1 cellular context compared by ENCODE assay signal in the genomic region with DNA sequence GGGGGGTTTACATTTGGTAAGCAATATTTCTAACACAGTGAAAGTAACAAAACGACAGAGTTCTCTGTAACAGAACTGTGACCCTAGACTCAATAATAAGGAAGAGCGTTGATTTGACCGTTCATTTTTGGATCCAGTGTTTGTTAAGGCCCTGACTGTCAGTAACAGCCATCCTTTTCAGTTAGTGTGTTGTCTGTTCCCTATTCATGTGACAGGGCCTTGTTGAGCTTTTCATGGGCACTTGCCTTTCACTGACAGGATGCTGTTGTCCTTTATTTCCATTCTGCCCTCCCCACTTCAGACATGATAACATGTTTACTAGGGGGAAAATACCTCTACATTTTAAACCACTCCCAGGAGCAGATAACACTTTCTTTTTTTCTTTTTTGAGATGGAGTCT.
TF ChIP-seq lines count a peak whose summit lies in the region.

No MANE protein-coding gene starts in this region.

TF ChIP-seq in H1, 55 proteins besides CTCF, POLR2A, EP300 and RAD21:
- TF ChIP-seq GTF2F1 (IDR thresholded peaks at IDR 0.05; ENCODE audit: borderline replicate concordance, low read depth, low read length) (no peak), TBP (IDR thresholded peaks at IDR 0.05; ENCODE audit: low read depth, low read length) (no peak), KDM1A (IDR thresholded peaks at IDR 0.05; ENCODE audit: borderline replicate concordance, low read length) (no peak), POLR2AphosphoS5 (IDR thresholded peaks at IDR 0.05; ENCODE audit: low read depth, low read length) (no peak), HDAC2 (IDR thresholded peaks at IDR 0.05; ENCODE audit: borderline replicate concordance in 1 of 2, low read depth in 2 of 2, low read length in 2 of 2) (no peak), SP1 (IDR thresholded peaks at IDR 0.05; ENCODE audit: low read depth, low read length) (no peak), SAP30 (IDR thresholded peaks at IDR 0.05; ENCODE audit: insufficient read depth, insufficient replicate concordance, low read length) (no peak), RFX5 (IDR thresholded peaks at IDR 0.05; ENCODE audit: borderline replicate concordance, low read depth, low read length) (no peak), RBBP5 (IDR thresholded peaks at IDR 0.05; ENCODE audit: borderline replicate concordance, low read depth, low read length) (no peak), ASH2L (IDR thresholded peaks at IDR 0.05; ENCODE audit: low read length) (no peak), CBX8 (IDR thresholded peaks at IDR 0.05; ENCODE audit: borderline replicate concordance, low read depth, low read length) (no peak), MAX (IDR thresholded peaks at IDR 0.05) (no peak), SIRT6 (IDR thresholded peaks at IDR 0.05; ENCODE audit: low read length) (no peak), CBX5 (IDR thresholded peaks at IDR 0.05; ENCODE audit: low read depth, low read length) (no peak), SP4 (IDR thresholded peaks at IDR 0.05; ENCODE audit: low read length) (no peak), TEAD4 (IDR thresholded peaks at IDR 0.05; ENCODE audit: low read depth, low read length) (no peak), JUND (IDR thresholded peaks at IDR 0.05; ENCODE audit: low read length) (no peak), CEBPB (IDR thresholded peaks at IDR 0.05; ENCODE audit: low read depth, low read length) (no peak), YY1 (IDR thresholded peaks at IDR 0.05; ENCODE audit: low read depth, low read length) (no peak)
